Comparison of ENCODE assay signal across 15 cellular contexts in the genomic region with DNA sequence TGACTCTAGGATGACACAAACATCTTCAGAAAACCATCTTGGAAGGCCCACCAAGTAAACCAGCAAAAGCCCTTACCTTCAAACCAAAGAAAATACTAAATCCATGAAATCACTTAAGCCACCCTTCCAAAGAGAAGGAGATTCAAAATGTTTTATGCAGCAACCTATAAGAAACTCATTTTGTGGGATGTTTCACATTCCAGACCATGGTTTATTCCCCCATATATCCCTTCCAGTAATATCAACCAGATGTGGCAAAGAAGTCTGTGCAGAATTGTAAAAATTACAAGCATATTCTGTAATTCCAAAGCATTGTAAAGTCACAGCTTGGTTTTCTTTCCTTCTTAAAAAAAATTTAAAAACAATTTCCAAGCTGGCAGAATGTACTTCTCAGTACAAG.
"Had no signal": no experiment of that assay in that cellular context is flagged by ENCODE, and none has a peak within 500 bp of the region (broad histone marks: within the 10 kb centered on the region; RNA-seq: fewer than 3 reads in every experiment).

No MANE protein-coding gene starts in this region.

- DNase-seq: activated CD4-positive, alpha-beta T cell treated with anti-CD3 and anti-CD28 coated beads, Interleukin-2, amount 50 U/mL, for 1 hour; activated CD4-positive, CD25-positive, alpha-beta regulatory T cell; activated naive CD4-positive, alpha-beta T cell treated with anti-CD3 and anti-CD28 coated beads, Interleukin-2, amount 50 U/mL, for 16 hours; activated T-cell treated with anti-CD3 and anti-CD28 coated beads for 4 hours; esophagus squamous epithelium; hippocampal formation; ovary; sigmoid colon; stimulated activated CD4-positive, alpha-beta T cell treated with anti-CD3 and anti-CD28 coated beads, Interleukin-12 subunit alpha, Interleukin-12 subunit beta, amount 100 ng/mL, for 4 hours; stimulated activated naive CD4-positive, alpha-beta T cell; substantia nigra; T-helper 2 cell; transverse colon had no signal

- H3K4me3 ChIP-seq: esophagus squamous epithelium, ovary, sigmoid colon, transverse colon had no signal

- H3K27ac Mint-ChIP-seq: activated T-helper 17 cell treated with anti-CD3 and anti-CD28 coated beads, Interleukin-2, amount 50 U/mL, for 72 hours had no signal

- H3K27ac ChIP-seq: esophagus squamous epithelium, ovary, sigmoid colon, transverse colon had no signal

- H3K36me3 ChIP-seq: esophagus squamous epithelium, ovary, sigmoid colon, transverse colon had no signal

- H3K9me3 ChIP-seq: esophagus squamous epithelium, ovary, sigmoid colon, transverse colon had no signal

- H3K9me3 Mint-ChIP-seq: activated T-helper 17 cell treated with anti-CD3 and anti-CD28 coated beads, Interleukin-2, amount 50 U/mL, for 72 hours; neural crest cell had no signal

- H3K4me3 Mint-ChIP-seq: activated T-helper 17 cell treated with anti-CD3 and anti-CD28 coated beads, Interleukin-2, amount 50 U/mL, for 72 hours; neural crest cell had no signal

- ATAC-seq: activated T-helper 17 cell treated with anti-CD3 and anti-CD28 coated beads, Interleukin-2, amount 50 U/mL, for 72 hours had no signal

- H3K4me1 Mint-ChIP-seq: activated T-helper 17 cell treated with anti-CD3 and anti-CD28 coated beads, Interleukin-2, amount 50 U/mL, for 72 hours; neural crest cell had no signal

- H3K27me3 Mint-ChIP-seq: activated T-helper 17 cell treated with anti-CD3 and anti-CD28 coated beads, Interleukin-2, amount 50 U/mL, for 72 hours had no signal
